21 cellular contexts compared by ENCODE assay signal in genomic region chr1:11640944-11641343, GRCh38. TPM values are rescaled to one million over a fixed set of nuclear protein-coding genes. Genes with fewer than 3 reads are reported as not detected.
"Had no signal": no experiment of that assay in that cellular context is flagged by ENCODE, and none has a peak within 500 bp of the region (broad histone marks: within the 10 kb centered on the region; RNA-seq: fewer than 3 reads in every experiment).

No MANE protein-coding gene starts in this region.

- H3K79me2 ChIP-seq: hepatocyte had no signal

- H3K27me3 ChIP-seq: dorsolateral prefrontal cortex, foreskin keratinocyte, hepatocyte had no signal

- H3K4me2 ChIP-seq: hepatocyte had no signal

- H3K4me3 ChIP-seq: coronary artery, dorsolateral prefrontal cortex, esophagus muscularis mucosa, gastroesophageal sphincter, heart left ventricle, hepatocyte, left ventricle myocardium inferior, lower lobe of right lung had no signal

- H2AFZ ChIP-seq: hepatocyte had no signal

- H3K27ac ChIP-seq: coronary artery, dorsolateral prefrontal cortex, esophagus muscularis mucosa, foreskin keratinocyte, gastroesophageal sphincter, heart left ventricle, hepatocyte, left ventricle myocardium inferior, lower lobe of right lung had no signal

- DNase-seq: dorsolateral prefrontal cortex; effector CD4-positive, alpha-beta T cell; effector memory CD4-positive, alpha-beta T cell; foreskin keratinocyte; heart left ventricle; hypothalamus; immature natural killer cell; islet precursor cell; kidney; kidney glomerular epithelial cell; left colon; left ventricle myocardium inferior; lower lobe of right lung; mesendoderm; midbrain had no signal

- H3K9me3 ChIP-seq: esophagus muscularis mucosa, gastroesophageal sphincter, heart left ventricle, left ventricle myocardium inferior, lower lobe of right lung had no signal

- H3K36me3 ChIP-seq: esophagus muscularis mucosa, gastroesophageal sphincter, heart left ventricle, left ventricle myocardium inferior, lower lobe of right lung had no signal

- H3K4me1 ChIP-seq: foreskin keratinocyte, gastroesophageal sphincter, lower lobe of right lung had no signal

RNA-seq across cellular contexts. Expression of gene DRAXIN, which starts 50.6 kb away (rescaled TPM):
- total RNA-seq: fibroblast of villous mesenchyme, foreskin keratinocyte, left lobe of liver had no signal
- polyA plus RNA-seq: foreskin keratinocyte, hepatocyte had no signal
